In genomic region chr22:38086001-38086845, GRCh38 we compare ENCODE assay signal across 2 cellular contexts.
TF ChIP-seq lines count a peak whose summit lies in the region.

No MANE protein-coding gene starts in this region.

TF ChIP-seq in HEK293, 187 proteins besides CTCF, POLR2A, EP300 and RAD21:
- 0 out of 2 replicates have a peak, but pooled peaks have one; percentile 12 for TF ChIP-seq SP2 (tag by site-specific recombination; IDR thresholded peaks at IDR 0.05)
- no peak for TF ChIP-seq ZNF623 (tag by site-specific recombination; IDR thresholded peaks at IDR 0.05)

TF ChIP-seq in H1, 55 proteins besides CTCF, POLR2A, EP300 and RAD21:
- TF ChIP-seq ATF3 (IDR thresholded peaks at IDR 0.05; ENCODE audit: insufficient read depth, low read depth, low read length) (no peak), GABPA (IDR thresholded peaks at IDR 0.05; ENCODE audit: borderline replicate concordance, insufficient read depth, low read length) (no peak), SAP30 (IDR thresholded peaks at IDR 0.05; ENCODE audit: insufficient read depth, insufficient replicate concordance, low read length) (no peak)
